In genomic region chr3:45103334-45103733, GRCh38 we compare ENCODE assay signal across 2 cellular contexts.
A peak's percentile ranks its signal among the peaks of the same experiment; 100 is the strongest.
TF ChIP-seq lines count a peak whose summit lies in the region.

No MANE protein-coding gene starts in this region.

TF ChIP-seq in IMR-90, 13 proteins besides CTCF, POLR2A, EP300 and RAD21:
- TF ChIP-seq SMC3 (IDR thresholded peaks at IDR 0.05; ENCODE audit: low read depth, low read length) (no peak), NFE2L2 (IDR thresholded peaks at IDR 0.05; ENCODE audit: low read depth, low read length) (no peak), FOS (IDR thresholded peaks at IDR 0.05; ENCODE audit: low read depth, low read length) (no peak), USF2 (IDR thresholded peaks at IDR 0.05; ENCODE audit: low read depth, low read length) (no peak)

TF ChIP-seq in K562, 482 proteins besides CTCF, POLR2A, EP300 and RAD21:
- TF ChIP-seq ZNF395 (CRISPR knock-in tag; IDR thresholded peaks at IDR 0.05) (peak; percentile 7; the same call in 1 of the 2 replicates), NCOA1 (IDR thresholded peaks at IDR 0.05; ENCODE audit: low read depth) (no peak), SLC30A9 (CRISPR knock-in tag; IDR thresholded peaks at IDR 0.05) (no peak), STAG1 (CRISPR knock-in tag; IDR thresholded peaks at IDR 0.05; ENCODE audit: borderline replicate concordance) (no peak), ASH1L (IDR thresholded peaks at IDR 0.05; ENCODE audit: borderline replicate concordance, low read depth, partially characterized antibody) (no peak), ZNF124 (CRISPR knock-in tag; IDR thresholded peaks at IDR 0.05) (no peak), BRD4 (IDR thresholded peaks at IDR 0.05) (peak; percentile 25; the same call in 1 of the 2 replicates), TRIM28 (IDR thresholded peaks at IDR 0.05) (0 out of 2 replicates have a peak, but pooled peaks have one; percentile 15), ZKSCAN8 (CRISPR knock-in tag; IDR thresholded peaks at IDR 0.05) (no peak; the same call in 1 of the 2 replicates), ZNF224 (CRISPR knock-in tag; IDR thresholded peaks at IDR 0.05) (no peak), MIER1 (IDR thresholded peaks at IDR 0.05; ENCODE audit: low read depth) (no peak), NFE2 (IDR thresholded peaks at IDR 0.05; ENCODE audit: low read depth) (no peak), XRCC5 (IDR thresholded peaks at IDR 0.05; ENCODE audit: low read depth, low read length) (no peak), ZNF561 (CRISPR knock-in tag; conservative IDR thresholded peaks at IDR 0.05) (no peak), SOX6 (IDR thresholded peaks at IDR 0.05) (0 out of 2 replicates have a peak, but pooled peaks have one; percentile 11), NFIC (IDR thresholded peaks at IDR 0.05) (no peak), HMGN3 (IDR thresholded peaks at IDR 0.05; ENCODE audit: borderline replicate concordance, extremely low read depth, insufficient read length, low read depth, low read length) (no peak), TGIF2 (CRISPR knock-in tag; IDR thresholded peaks at IDR 0.05) (no peak), ZNF24 (IDR thresholded peaks at IDR 0.05) (no peak), ZNF696 (CRISPR knock-in tag; conservative IDR thresholded peaks at IDR 0.05) (no peak), ZBTB34 (CRISPR knock-in tag; IDR thresholded peaks at IDR 0.05) (no peak), ZNF785 (CRISPR knock-in tag; IDR thresholded peaks at IDR 0.05) (no peak), POLR3G (IDR thresholded peaks at IDR 0.05; ENCODE audit: extremely low read depth, insufficient read length, insufficient replicate concordance) (no peak), CREBBP (IDR thresholded peaks at IDR 0.05; ENCODE audit: low read depth, low read length) (no peak), ZNF655 (CRISPR knock-in tag; IDR thresholded peaks at IDR 0.05) (no peak), FOXJ3 (CRISPR knock-in tag; IDR thresholded peaks at IDR 0.05) (no peak), ZNF134 (CRISPR knock-in tag; conservative IDR thresholded peaks at IDR 0.05) (no peak), RERE (CRISPR knock-in tag; IDR thresholded peaks at IDR 0.05; ENCODE audit: borderline replicate concordance) (no peak), AFF4 (CRISPR knock-in tag; IDR thresholded peaks at IDR 0.05) (no peak), RAD51 (IDR thresholded peaks at IDR 0.05; ENCODE audit: borderline replicate concordance, low read depth) (no peak), ZNF274 (IDR thresholded peaks at IDR 0.05; ENCODE audit: borderline replicate concordance, low read depth, low read length) (no peak), NFE2L1 (tag; IDR thresholded peaks at IDR 0.05; ENCODE audit: borderline replicate concordance, low read depth) (no peak), CBX1 (IDR thresholded peaks at IDR 0.05; ENCODE audit: low read depth) (no peak), CHD4 (IDR thresholded peaks at IDR 0.05; ENCODE audit: insufficient read depth, insufficient replicate concordance, low read depth, low read length, poor library complexity, severe bottlenecking) (no peak), NFRKB (IDR thresholded peaks at IDR 0.05; ENCODE audit: low read depth) (peak; percentile 16; the same call in 1 of the 2 replicates), ELK1 (CRISPR knock-in tag; IDR thresholded peaks at IDR 0.05) (no peak), HOMEZ (CRISPR knock-in tag; IDR thresholded peaks at IDR 0.05) (no peak), RCOR1 (IDR thresholded peaks at IDR 0.05; ENCODE audit: borderline replicate concordance in 1 of 2, low read depth in 2 of 2, low read length in 2 of 2) (no peak), EGR1 (conservative IDR thresholded peaks at IDR 0.05) (no peak), PURB (CRISPR knock-in tag; IDR thresholded peaks at IDR 0.05; ENCODE audit: low read depth) (no peak), NCOR1 (IDR thresholded peaks at IDR 0.05) (no peak), JUN (IDR thresholded peaks at IDR 0.05; ENCODE audit: borderline replicate concordance, low read depth, low read length) (no peak), JUN (CRISPR knock-in tag; IDR thresholded peaks at IDR 0.05; ENCODE audit: borderline replicate concordance) (no peak), PHB (CRISPR knock-in tag; IDR thresholded peaks at IDR 0.05) (no peak), ESRRA (IDR thresholded peaks at IDR 0.05; ENCODE audit: borderline replicate concordance, low read depth) (no peak), TEAD4 (IDR thresholded peaks at IDR 0.05; ENCODE audit: low read length) (no peak), TEAD4 (CRISPR knock-in tag; IDR thresholded peaks at IDR 0.05; ENCODE audit: borderline replicate concordance) (no peak)
TF ChIP-seq in K562: peak in this region for 5.
